In genomic region chr2:207812858-207813175, GRCh38 we compare ENCODE assay signal across 19 cellular contexts.
"Had no signal": no experiment of that assay in that cellular context is flagged by ENCODE, and none has a peak within 500 bp of the region (broad histone marks: within the 10 kb centered on the region; RNA-seq: fewer than 3 reads in every experiment).

No MANE protein-coding gene starts in this region.

- DNase-seq: activated CD4-positive, alpha-beta T cell treated with anti-CD3 and anti-CD28 coated beads for 48 hours; activated CD8-positive, alpha-beta memory T cell treated with anti-CD3 and anti-CD28 coated beads for 24 hours; activated naive CD4-positive, alpha-beta T cell treated with Interleukin-2 at 50 U/mL for 16 hours; activated naive CD8-positive, alpha-beta T cell treated with anti-CD3 and anti-CD28 coated beads, Interleukin-2, amount 50 U/mL, for 24 hours; central memory CD4-positive, alpha-beta T cell; immature natural killer cell; left cardiac atrium; mucosa of descending colon; naive thymus-derived CD8-positive, alpha-beta T cell; psoas muscle; spleen; stimulated activated CD4-positive, alpha-beta T cell treated with anti-CD3 and anti-CD28 coated beads, Interleukin-1b, Interleukin-23, amount 100 ng/mL, for 48 hours; SW 1271; upper lobe of left lung had no signal

- FAIRE-seq: endometrium had no signal

- H3K4me1 ChIP-seq: psoas muscle had no signal

- H3K4me3 Mint-ChIP-seq: activated naive CD8-positive, alpha-beta T cell treated with anti-CD3 and anti-CD28 coated beads, Interleukin-2, amount 50 U/mL, for 24 hours; dendritic cell treated with granulocyte-macrophage colony-stimulating factor and Interleukin-4, amounts not matched to agents 40 ng/mL and 50 ng/mL, for 4 days; immature natural killer cell; naive thymus-derived CD8-positive, alpha-beta T cell; stimulated activated memory B cell treated with anti-CD40 and anti-IgM and Interleukin-4, amounts not matched to agents 10 μg/mL and 1 μg/mL and 100 μg/mL, for 72 hours had no signal

- ATAC-seq: activated naive CD8-positive, alpha-beta T cell treated with anti-CD3 and anti-CD28 coated beads, Interleukin-2, amount 50 U/mL, for 24 hours; esophagus mucosa; left cardiac atrium; mucosa of descending colon; naive thymus-derived CD8-positive, alpha-beta T cell; psoas muscle; stimulated activated memory B cell treated with anti-CD40 and anti-IgM and Interleukin-4, amounts not matched to agents 10 μg/mL and 1 μg/mL and 100 μg/mL, for 72 hours had no signal

- H3K36me3 Mint-ChIP-seq: naive thymus-derived CD8-positive, alpha-beta T cell had no signal

- H3K27me3 ChIP-seq: spleen, upper lobe of left lung had no signal

- H3K4me1 Mint-ChIP-seq: immature natural killer cell had no signal

- H3K27ac Mint-ChIP-seq: activated naive CD8-positive, alpha-beta T cell treated with anti-CD3 and anti-CD28 coated beads, Interleukin-2, amount 50 U/mL, for 24 hours; immature natural killer cell; naive thymus-derived CD8-positive, alpha-beta T cell; stimulated activated memory B cell treated with anti-CD40 and anti-IgM and Interleukin-4, amounts not matched to agents 10 μg/mL and 1 μg/mL and 100 μg/mL, for 72 hours had no signal

- H3K9me3 Mint-ChIP-seq: activated naive CD8-positive, alpha-beta T cell treated with anti-CD3 and anti-CD28 coated beads, Interleukin-2, amount 50 U/mL, for 24 hours; dendritic cell treated with granulocyte-macrophage colony-stimulating factor and Interleukin-4, amounts not matched to agents 40 ng/mL and 50 ng/mL, for 4 days; immature natural killer cell; stimulated activated memory B cell treated with anti-CD40 and anti-IgM and Interleukin-4, amounts not matched to agents 10 μg/mL and 1 μg/mL and 100 μg/mL, for 72 hours had no signal

- H3K4me3 ChIP-seq: mucosa of descending colon, psoas muscle, spleen, upper lobe of left lung had no signal

- H3K27me3 Mint-ChIP-seq: dendritic cell treated with granulocyte-macrophage colony-stimulating factor and Interleukin-4, amounts not matched to agents 40 ng/mL and 50 ng/mL, for 4 days had no signal

- H3K9me3 ChIP-seq: mucosa of descending colon, psoas muscle, spleen, upper lobe of left lung had no signal

- H3K36me3 ChIP-seq: spleen, upper lobe of left lung had no signal

- H3K27ac ChIP-seq: psoas muscle, spleen, VCaP had no signal
